21 cellular contexts compared by ENCODE assay signal in the genomic region with DNA sequence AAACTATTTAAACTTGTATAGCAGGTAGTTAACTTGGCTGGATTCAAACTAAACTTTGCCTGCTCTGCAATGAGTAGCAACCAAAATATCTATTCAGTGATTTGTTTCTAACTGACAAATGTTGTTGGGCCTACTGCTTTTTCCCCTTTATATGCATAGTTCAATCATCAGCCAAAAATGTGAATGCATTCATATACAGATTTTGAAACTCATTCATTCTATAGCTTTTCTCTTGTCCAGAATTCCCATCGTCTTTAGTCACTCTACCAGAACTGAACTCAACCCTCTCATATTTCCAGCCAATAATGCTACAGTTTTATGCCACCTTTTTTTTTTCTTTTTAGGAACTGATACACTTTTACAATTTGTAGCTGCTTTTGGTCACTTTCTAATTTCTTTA.
"Had no signal": no experiment of that assay in that cellular context is flagged by ENCODE, and none has a peak within 500 bp of the region (broad histone marks: within the 10 kb centered on the region; RNA-seq: fewer than 3 reads in every experiment).

No MANE protein-coding gene starts in this region.

- H3K4me1 ChIP-seq: esophagus muscularis mucosa, heart left ventricle, pancreas, stomach had no signal

- H3K27ac Mint-ChIP-seq: dendritic cell treated with granulocyte-macrophage colony-stimulating factor and Interleukin-4, amounts not matched to agents 40 ng/mL and 50 ng/mL, for 4 days; effector memory CD8-positive, alpha-beta T cell; naive B cell; nephron; progenitor cell of endocrine pancreas had no signal

- H3K9me3 Mint-ChIP-seq: dendritic cell treated with granulocyte-macrophage colony-stimulating factor and Interleukin-4, amounts not matched to agents 40 ng/mL and 50 ng/mL, for 4 days; nephron had no signal

- H3K9me3 ChIP-seq: esophagus muscularis mucosa, pancreas, stomach, thoracic aorta had no signal

- H3K4me3 Mint-ChIP-seq: dendritic cell treated with granulocyte-macrophage colony-stimulating factor and Interleukin-4, amounts not matched to agents 40 ng/mL and 50 ng/mL, for 4 days; effector memory CD8-positive, alpha-beta T cell; naive B cell; nephron had no signal

- DNase-seq: effector memory CD8-positive, alpha-beta T cell; heart left ventricle; hippocampal formation; kidney glomerular epithelial cell; mesendoderm; naive B cell; occipital lobe; pancreas; right cardiac atrium; small intestine; stimulated activated CD4-positive, alpha-beta T cell treated with anti-CD3 and anti-CD28 coated beads, Interleukin-12 subunit alpha, Interleukin-12 subunit beta, amount 100 ng/mL, for 4 hours; stimulated activated naive CD4-positive, alpha-beta T cell; stomach; substantia nigra; trophoblast cell had no signal

- H3K4me3 ChIP-seq: esophagus muscularis mucosa, heart left ventricle, pancreas, stomach, thoracic aorta had no signal

- H3K27ac ChIP-seq: epithelial cell of prostate, esophagus muscularis mucosa, heart left ventricle, pancreas, stomach, thoracic aorta had no signal

- H3K27me3 Mint-ChIP-seq: dendritic cell treated with granulocyte-macrophage colony-stimulating factor and Interleukin-4, amounts not matched to agents 40 ng/mL and 50 ng/mL, for 4 days; effector memory CD8-positive, alpha-beta T cell; naive B cell; progenitor cell of endocrine pancreas had no signal

- H3K36me3 Mint-ChIP-seq: naive B cell had no signal

- ATAC-seq: effector memory CD8-positive, alpha-beta T cell; heart left ventricle; pancreas; right cardiac atrium had no signal

- H3K4me1 Mint-ChIP-seq: naive B cell, nephron had no signal

- H3K36me3 ChIP-seq: esophagus muscularis mucosa, heart left ventricle, pancreas, stomach, thoracic aorta had no signal

- H3K27me3 ChIP-seq: esophagus muscularis mucosa, heart left ventricle, pancreas, stomach had no signal

- FAIRE-seq: pancreas, small intestine had no signal
